ENCODE assay signal across 15 cellular contexts in the genomic region with DNA sequence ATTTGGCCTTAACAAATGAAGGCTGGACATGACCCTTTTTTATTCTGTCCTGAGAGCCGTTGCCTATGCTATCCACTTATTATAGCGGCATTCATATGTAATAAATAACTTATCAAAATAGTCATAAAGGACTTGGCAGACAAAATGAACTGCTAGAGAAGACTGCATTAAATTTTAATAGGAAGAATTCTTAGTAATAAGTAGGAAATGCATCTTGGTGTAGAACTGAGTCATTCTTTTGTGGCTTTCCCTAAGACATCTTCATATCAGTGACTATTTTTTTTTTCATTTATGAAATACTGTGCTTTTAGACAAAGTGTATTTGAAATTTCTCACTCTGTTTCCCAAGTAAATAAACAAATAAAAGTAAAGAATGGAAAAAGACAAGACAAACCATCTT. TPM values are rescaled to one million over a fixed set of nuclear protein-coding genes. Genes with fewer than 3 reads are reported as not detected.
DNase-seq lines count a peak whose midpoint lies in the region; ATAC-seq and TF ChIP-seq lines count a peak whose summit lies in the region.
"Had no signal": no experiment of that assay in that cellular context is flagged by ENCODE, and none has a peak within 500 bp of the region (broad histone marks: within the 10 kb centered on the region; RNA-seq: fewer than 3 reads in every experiment).

No MANE protein-coding gene starts in this region.

- no peaks in the 10 kb centered on the region for H3K36me3 ChIP-seq in thoracic aorta
- H3K36me3 ChIP-seq: BLaER1 treated with 17β-estradiol and CSF1 and Interleukin-3, amounts not matched to agents 10 nM and 100 nM; lower lobe of right lung had no signal

- no peaks in the 10 kb centered on the region for H3K27me3 ChIP-seq in thoracic aorta (replicated peaks; ENCODE audit: insufficient read depth)

- in situ Hi-C loops in astrocyte of the spinal cord (cut with HindIII; ENCODE audit: low sequenced_read_pairs) = no loop called here

- peak overlapping the region; percentile 24 to 30 for H3K27ac ChIP-seq in thoracic aorta
- H3K27ac ChIP-seq: BLaER1 treated with 17β-estradiol and CSF1 and Interleukin-3, amounts not matched to agents 10 nM and 100 nM; lower lobe of right lung had no signal

- TF ChIP-seq CTCF in astrocyte of the spinal cord (IDR thresholded peaks at IDR 0.05; ENCODE audit: low read depth, low read length) = no peak
- no peak for TF ChIP-seq CTCF in thoracic aorta (IDR thresholded peaks at IDR 0.05)

- no peaks in the 10 kb centered on the region for H3K9me3 ChIP-seq in thoracic aorta
- H3K9me3 ChIP-seq: BLaER1 treated with 17β-estradiol and CSF1 and Interleukin-3, amounts not matched to agents 10 nM and 100 nM; lower lobe of right lung had no signal

- ATAC-seq in thoracic aorta (ENCODE audit: insufficient number of reproducible peaks, low FRiP score, low read depth) = no peak
- no peak for ATAC-seq in GM21423 (IDR thresholded peaks at IDR 0.05; ENCODE audit: unreplicated experiment)
- ATAC-seq in GM21825 (IDR thresholded peaks at IDR 0.05; ENCODE audit: unreplicated experiment) = no peak
- ATAC-seq in GM19328 (IDR thresholded peaks at IDR 0.05; ENCODE audit: unreplicated experiment) = no peak
- ATAC-seq: activated CD8-positive, alpha-beta T cell treated with anti-CD3 and anti-CD28 coated beads, Interleukin-2, amount 10 ng/mL, durations not matched to agents 7 days and 5 days; lower lobe of right lung had no signal

- peak; percentile 54 for DNase-seq in GM03348 (ENCODE audit: low spot score)
- DNase-seq in astrocyte of the spinal cord (ENCODE audit: low read depth, low spot score) = peak; percentile 21
- DNase-seq in iris pigment epithelial cell (ENCODE audit: low read depth) = peak; percentile 75
- no peak for DNase-seq in thoracic aorta (ENCODE audit: low spot score)
- no peak for DNase-seq in RPMI8226
- DNase-seq: activated CD8-positive, alpha-beta T cell treated with anti-CD3 and anti-CD28 coated beads, Interleukin-2, amount 10 ng/mL, durations not matched to agents 7 days and 5 days; Karpas-422; lower lobe of right lung; naive B cell; NCI-H1417; NCI-H2171 treated with DMSO at 0.1 percent for 48 hours had no signal

- peaks cover 11 to 60% of the 10 kb centered on the region in 2 donors for H3K4me1 ChIP-seq in thoracic aorta (ENCODE audit: control insufficient read depth in 1 of 2, low read depth in 2 of 2)

- no peak overlapping the region for H3K4me3 ChIP-seq in astrocyte of the spinal cord (ENCODE audit: low read depth, low read length)
- H3K4me3 ChIP-seq in thoracic aorta = no peak overlapping the region
- H3K4me3 ChIP-seq: BLaER1 treated with 17β-estradiol and CSF1 and Interleukin-3, amounts not matched to agents 10 nM and 100 nM; lower lobe of right lung had no signal

RNA-seq across cellular contexts. Expression of gene PBX1, which starts 45.6 kb away (rescaled TPM):
- total RNA-seq in thoracic aorta = 10 to 100 TPM; 50.5 to 53.1 TPM
- total RNA-seq: activated CD8-positive, alpha-beta T cell treated with anti-CD3 and anti-CD28 coated beads, Interleukin-2, amount 10 ng/mL, durations not matched to agents 7 days and 5 days had no signal

Comparison
In these comparisons a context has a peak if more than half of its experiments do, and no peak if none do; other contexts are left out.
1. DNase-seq: peak in GM03348 (single experiment), astrocyte of the spinal cord (single experiment) and iris pigment epithelial cell (single experiment); none in thoracic aorta (single experiment) and RPMI8226 (single experiment).